Comparison of ENCODE assay signal across 27 cellular contexts in genomic region chr1:175861641-175862367, GRCh38.
"Had no signal": no experiment of that assay in that cellular context is flagged by ENCODE, and none has a peak within 500 bp of the region (broad histone marks: within the 10 kb centered on the region; RNA-seq: fewer than 3 reads in every experiment).

No MANE protein-coding gene starts in this region.

- H3K27me3 Mint-ChIP-seq: activated CD4-positive, alpha-beta T cell treated with anti-CD3 and anti-CD28 coated beads, Interleukin-2, amount 10 ng/mL, durations not matched to agents 7 days and 5 days had no signal

- DNase-seq: activated CD4-positive, alpha-beta memory T cell treated with anti-CD3 and anti-CD28 coated beads, Interleukin-2, amount 10 ng/mL, durations not matched to agents 7 days and 5 days; activated CD4-positive, alpha-beta T cell treated with anti-CD3 and anti-CD28 coated beads, Interleukin-2, amount 10 ng/mL, durations not matched to agents 7 days and 5 days; activated CD8-positive, alpha-beta memory T cell treated with anti-CD3 and anti-CD28 coated beads, Interleukin-2, amount 50 U/mL, for 48 hours; activated gamma-delta T cell; activated naive CD4-positive, alpha-beta T cell treated with anti-CD3 and anti-CD28 coated beads, Interleukin-2, amount 10 ng/mL, durations not matched to agents 7 days and 5 days; activated naive CD8-positive, alpha-beta T cell treated with anti-CD3 and anti-CD28 coated beads, Interleukin-2, amount 10 ng/mL, durations not matched to agents 7 days and 5 days; activated T-cell treated with anti-CD3 and anti-CD28 coated beads, Interleukin-2, amount 50 U/mL, for 24 hours; caudate nucleus; effector memory CD8-positive, alpha-beta T cell; erythroblast; gastrocnemius medialis; left cardiac atrium; mammary epithelial cell; naive thymus-derived CD4-positive, alpha-beta T cell; ovary; right lobe of liver; stimulated activated CD4-positive, alpha-beta T cell treated with anti-CD3 and anti-CD28 coated beads, Interleukin-4, amount 100 ng/mL, for 1 hour; stimulated activated naive CD8-positive, alpha-beta T cell treated with anti-CD3 and anti-CD28 coated beads, Interleukin-15, Interleukin-2, amounts not matched to agents 100 U/mL and 50 U/mL, for 24 hours; T1000; upper lobe of left lung; WERI-Rb-1 had no signal

- H2AFZ ChIP-seq: hepatocyte had no signal

- H3K9me3 Mint-ChIP-seq: activated CD4-positive, alpha-beta memory T cell treated with anti-CD3 and anti-CD28 coated beads, Interleukin-2, amount 10 ng/mL, durations not matched to agents 7 days and 5 days; activated CD4-positive, alpha-beta T cell treated with anti-CD3 and anti-CD28 coated beads, Interleukin-2, amount 10 ng/mL, durations not matched to agents 7 days and 5 days; activated naive CD4-positive, alpha-beta T cell treated with anti-CD3 and anti-CD28 coated beads, Interleukin-2, amount 10 ng/mL, durations not matched to agents 7 days and 5 days; activated naive CD8-positive, alpha-beta T cell treated with anti-CD3 and anti-CD28 coated beads, Interleukin-2, amount 10 ng/mL, durations not matched to agents 7 days and 5 days; activated T-cell treated with anti-CD3 and anti-CD28 coated beads, Interleukin-2, amount 50 U/mL, for 24 hours; effector memory CD8-positive, alpha-beta T cell; mesothelial cell of epicardium; naive thymus-derived CD4-positive, alpha-beta T cell had no signal

- H3K4me3 ChIP-seq: gastrocnemius medialis, hepatocyte, ovary, right lobe of liver, upper lobe of left lung, vagina had no signal

- H3K27ac ChIP-seq: gastrocnemius medialis, hepatocyte, ovary, right lobe of liver, upper lobe of left lung, vagina, WERI-Rb-1 had no signal

- H3K4me2 ChIP-seq: hepatocyte had no signal

- H3K27me3 ChIP-seq: gastrocnemius medialis, hepatocyte, ovary, right lobe of liver, upper lobe of left lung, vagina had no signal

- H3K4me3 Mint-ChIP-seq: activated CD4-positive, alpha-beta memory T cell treated with anti-CD3 and anti-CD28 coated beads, Interleukin-2, amount 10 ng/mL, durations not matched to agents 7 days and 5 days; activated CD4-positive, alpha-beta T cell treated with anti-CD3 and anti-CD28 coated beads, Interleukin-2, amount 10 ng/mL, durations not matched to agents 7 days and 5 days; activated naive CD4-positive, alpha-beta T cell treated with anti-CD3 and anti-CD28 coated beads, Interleukin-2, amount 10 ng/mL, durations not matched to agents 7 days and 5 days; activated naive CD8-positive, alpha-beta T cell treated with anti-CD3 and anti-CD28 coated beads, Interleukin-2, amount 10 ng/mL, durations not matched to agents 7 days and 5 days; activated T-cell treated with anti-CD3 and anti-CD28 coated beads, Interleukin-2, amount 50 U/mL, for 24 hours; effector memory CD8-positive, alpha-beta T cell; mesothelial cell of epicardium; naive thymus-derived CD4-positive, alpha-beta T cell had no signal

- H3K4me1 ChIP-seq: gastrocnemius medialis, right lobe of liver, upper lobe of left lung, vagina had no signal

- H3K9me3 ChIP-seq: gastrocnemius medialis, ovary, right lobe of liver, upper lobe of left lung, vagina had no signal

- H3K79me2 ChIP-seq: hepatocyte had no signal

- H3K4me1 Mint-ChIP-seq: activated CD4-positive, alpha-beta memory T cell treated with anti-CD3 and anti-CD28 coated beads, Interleukin-2, amount 10 ng/mL, durations not matched to agents 7 days and 5 days; activated CD4-positive, alpha-beta T cell treated with anti-CD3 and anti-CD28 coated beads, Interleukin-2, amount 10 ng/mL, durations not matched to agents 7 days and 5 days; activated naive CD4-positive, alpha-beta T cell treated with anti-CD3 and anti-CD28 coated beads, Interleukin-2, amount 10 ng/mL, durations not matched to agents 7 days and 5 days; activated naive CD8-positive, alpha-beta T cell treated with anti-CD3 and anti-CD28 coated beads, Interleukin-2, amount 10 ng/mL, durations not matched to agents 7 days and 5 days had no signal

- ATAC-seq: activated CD4-positive, CD25-positive, alpha-beta regulatory T cell treated with anti-CD3 and anti-CD28 coated beads, Interleukin-2, amount 50 U/mL, for 24 hours; effector memory CD8-positive, alpha-beta T cell; gastrocnemius medialis; left cardiac atrium; naive thymus-derived CD4-positive, alpha-beta T cell; right lobe of liver; stimulated activated naive CD8-positive, alpha-beta T cell treated with anti-CD3 and anti-CD28 coated beads, Interleukin-15, Interleukin-2, amounts not matched to agents 100 U/mL and 50 U/mL, for 24 hours had no signal

- H3K36me3 Mint-ChIP-seq: activated naive CD4-positive, alpha-beta T cell treated with anti-CD3 and anti-CD28 coated beads, Interleukin-2, amount 10 ng/mL, durations not matched to agents 7 days and 5 days; activated naive CD8-positive, alpha-beta T cell treated with anti-CD3 and anti-CD28 coated beads, Interleukin-2, amount 10 ng/mL, durations not matched to agents 7 days and 5 days; mesothelial cell of epicardium; naive thymus-derived CD4-positive, alpha-beta T cell had no signal

- FAIRE-seq: colon had no signal

- H3K27ac Mint-ChIP-seq: activated CD4-positive, alpha-beta memory T cell treated with anti-CD3 and anti-CD28 coated beads, Interleukin-2, amount 10 ng/mL, durations not matched to agents 7 days and 5 days; activated CD4-positive, alpha-beta T cell treated with anti-CD3 and anti-CD28 coated beads, Interleukin-2, amount 10 ng/mL, durations not matched to agents 7 days and 5 days; activated naive CD4-positive, alpha-beta T cell treated with anti-CD3 and anti-CD28 coated beads, Interleukin-2, amount 10 ng/mL, durations not matched to agents 7 days and 5 days; activated naive CD8-positive, alpha-beta T cell treated with anti-CD3 and anti-CD28 coated beads, Interleukin-2, amount 10 ng/mL, durations not matched to agents 7 days and 5 days; activated T-cell treated with anti-CD3 and anti-CD28 coated beads, Interleukin-2, amount 50 U/mL, for 24 hours; effector memory CD8-positive, alpha-beta T cell; mesothelial cell of epicardium; naive thymus-derived CD4-positive, alpha-beta T cell; progenitor cell of endocrine pancreas had no signal

- H3K36me3 ChIP-seq: gastrocnemius medialis, ovary, right lobe of liver, upper lobe of left lung, vagina, WERI-Rb-1 had no signal
